8 cellular contexts compared by ENCODE assay signal in the genomic region with DNA sequence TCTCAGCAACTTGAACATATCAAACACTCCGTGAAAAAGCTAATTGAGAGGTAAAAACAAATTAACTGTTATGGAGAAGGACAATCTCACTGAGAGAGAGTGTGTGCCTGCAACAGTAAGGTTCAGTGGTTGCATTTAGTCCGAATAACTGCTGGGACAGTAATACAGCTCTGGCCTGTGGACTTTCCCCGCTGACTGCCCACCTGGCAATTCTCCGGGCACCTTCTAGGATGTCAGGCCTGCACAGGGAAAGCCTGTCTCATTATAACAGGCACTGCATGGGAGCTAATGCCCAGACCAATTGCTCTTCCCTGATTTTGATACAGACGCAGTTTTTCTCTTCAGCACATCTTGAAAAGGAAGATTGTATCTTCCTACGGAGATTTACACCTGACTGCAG.
"Had no signal": no experiment of that assay in that cellular context is flagged by ENCODE, and none has a peak within 500 bp of the region (broad histone marks: within the 10 kb centered on the region; RNA-seq: fewer than 3 reads in every experiment).

No MANE protein-coding gene starts in this region.

- ATAC-seq: GM23338, K562 had no signal

- DNase-seq: H9, HCEC 1CT, IMR-90 had no signal

- FAIRE-seq: H1, H54, HTR-8/SVneo, K562 had no signal

- H3K4me3 ChIP-seq: GM23338, K562 had no signal
